21 cellular contexts compared by ENCODE assay signal in the genomic region with DNA sequence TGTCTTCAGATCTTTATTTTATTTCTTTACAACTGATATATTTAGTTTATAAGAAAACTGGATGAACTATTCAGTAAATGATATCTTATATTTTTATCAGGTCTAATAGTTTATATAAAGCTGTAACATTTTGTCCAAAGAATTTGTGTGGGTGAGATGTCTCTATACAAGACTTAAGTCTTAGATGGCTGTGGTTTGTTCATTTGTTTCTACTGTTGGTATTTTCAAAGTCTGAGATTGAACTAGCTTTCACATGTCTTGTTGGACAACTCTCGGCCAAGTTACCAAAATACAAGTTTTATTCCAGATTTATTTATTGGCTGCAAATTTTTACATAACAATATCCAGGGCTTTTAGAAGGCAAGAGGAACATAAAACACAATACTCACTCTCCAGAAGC.
DNase-seq lines count a peak whose midpoint lies in the region; ATAC-seq, FAIRE-seq and TF ChIP-seq lines count a peak whose summit lies in the region.
"Had no signal": no experiment of that assay in that cellular context is flagged by ENCODE, and none has a peak within 500 bp of the region (broad histone marks: within the 10 kb centered on the region; RNA-seq: fewer than 3 reads in every experiment).

No MANE protein-coding gene starts in this region.

- POLR2A ChIA-PET in MCF 10A (lab: Yijun Ruan, JAX), result interaction anchor here (0.6 to 2.0 kb wide), 4 partner anchors 11 to 110 kb away, joined by 3 to 9 read pairs (median 4); no protein-coding TSS in a partner anchor

- H3K36me3 ChIP-seq in mammary epithelial cell (ENCODE audit: insufficient read depth, low read length) (no peaks in the 10 kb centered on the region), RWPE2 (ENCODE audit: low read depth) (no peaks in the 10 kb centered on the region)
- H3K36me3 ChIP-seq: BLaER1 treated with 17β-estradiol and CSF1 and Interleukin-3, amounts not matched to agents 10 nM and 100 nM had no signal

- no peak overlapping the region for H3K4me2 ChIP-seq in mammary epithelial cell (ENCODE audit: insufficient read depth, low read depth, low read length)
- H3K4me2 ChIP-seq: GM23338 had no signal

- no peaks in the 10 kb centered on the region for H4K20me1 ChIP-seq in mammary epithelial cell (ENCODE audit: insufficient read depth, low read length)
- H4K20me1 ChIP-seq: BLaER1 treated with 17β-estradiol and CSF1 and Interleukin-3, amounts not matched to agents 10 nM and 100 nM had no signal

- DNase-seq in mammary epithelial cell, result no peak
- DNase-seq in MCF 10A (ENCODE audit: unreplicated experiment), result no peak
- DNase-seq in RWPE2 (ENCODE audit: low spot score), result no peak
- no peak for DNase-seq in frontal cortex (ENCODE audit: low spot score in 2 of 2)
- no peak for DNase-seq in stimulated activated CD4-positive, alpha-beta T cell treated with anti-CD3 and anti-CD28 coated beads, Interleukin-4, amount 100 ng/mL, for 1 hour
- no peak for DNase-seq in NCI-H1092 (lab: John Stamatoyannopoulos, UW)
- DNase-seq: Calu3; CD8-positive, alpha-beta T cell; DMS 273 treated with DMSO at 0.1 percent for 48 hours; DMS53; DND-41; GDM1; HCEC 1CT; HFFc6 had no signal

- CTCF ChIA-PET in mammary epithelial cell (lab: Charles Lee; ENCODE audit: low non-redundant PET) (interaction anchor here (0.7 kb wide), 1 partner anchor 58 kb away, joined by 3 read pairs; no protein-coding TSS in a partner anchor), MCF 10A (lab: Yijun Ruan, JAX) (interaction anchor here (0.6 kb wide), 1 partner anchor 260 kb away, joined by 3 read pairs; no protein-coding TSS in a partner anchor)

- no peak overlapping the region for H2AFZ ChIP-seq in mammary epithelial cell (ENCODE audit: low read depth, low read length)

- peak; percentile 52 for FAIRE-seq in frontal cortex (lab: Jason Lieb, UNC)
- FAIRE-seq: GM12892, GM18507 had no signal

- H3K4me3 ChIP-seq in mammary epithelial cell (replicated peaks in 1 of 3; ENCODE audit: insufficient read depth in 1 of 3, low read depth in 2 of 3, low read length in 3 of 3), result no peak overlapping the region
- no peak overlapping the region for H3K4me3 ChIP-seq in RWPE2 (ENCODE audit: severe bottlenecking)
- H3K4me3 ChIP-seq: BLaER1 treated with 17β-estradiol and CSF1 and Interleukin-3, amounts not matched to agents 10 nM and 100 nM; GM23338 had no signal

- H3K27ac Mint-ChIP-seq in MCF 10A (ENCODE audit: low read depth, unreplicated experiment), result no peak overlapping the region
- H3K27ac Mint-ChIP-seq: B cell; CD8-positive, alpha-beta T cell; GM23338 had no signal

- H3K79me2 ChIP-seq in mammary epithelial cell (ENCODE audit: insufficient read depth, low read length), result no peaks in the 10 kb centered on the region

- H3K27me3 ChIP-seq in mammary epithelial cell (ENCODE audit: insufficient read depth, low read length), result no peaks in the 10 kb centered on the region
- H3K27me3 ChIP-seq in RWPE2 (ENCODE audit: insufficient read depth, poor library complexity, severe bottlenecking), result no peaks in the 10 kb centered on the region
- H3K27me3 ChIP-seq: BLaER1 treated with 17β-estradiol and CSF1 and Interleukin-3, amounts not matched to agents 10 nM and 100 nM had no signal

- dilution Hi-C loops in mammary epithelial cell (cut with HindIII; ENCODE audit: low sequenced_read_pairs), result no loop called here

- no peak overlapping the region for H3K4me3 Mint-ChIP-seq in MCF 10A (ENCODE audit: unreplicated experiment)
- H3K4me3 Mint-ChIP-seq: B cell; CD8-positive, alpha-beta T cell; GM23338 had no signal

- no peaks in the 10 kb centered on the region for H3K27me3 Mint-ChIP-seq in MCF 10A (ENCODE audit: insufficient read depth, unreplicated experiment)
- H3K27me3 Mint-ChIP-seq: B cell had no signal

- no TSS peak for BruUV-seq in mammary epithelial cell (replicated peaks; lab: Mats Ljungman, UMichigan)
- no TSS peak for BruUV-seq in MCF 10A (replicated peaks; lab: Mats Ljungman, UMichigan)

- peaks cover 22% of the 10 kb centered on the region for H3K4me1 Mint-ChIP-seq in MCF 10A (ENCODE audit: insufficient read depth, unreplicated experiment)
- H3K4me1 Mint-ChIP-seq: B cell had no signal

- H3K27ac ChIP-seq in mammary epithelial cell (ENCODE audit: insufficient read depth, low read depth, low read length) (peak overlapping the region; percentile 31), RWPE2 (ENCODE audit: poor library complexity, severe bottlenecking) (peak overlapping the region; percentile 76)
- H3K27ac ChIP-seq: 22Rv1; BLaER1 treated with 17β-estradiol and CSF1 and Interleukin-3, amounts not matched to agents 10 nM and 100 nM had no signal

- H3K9ac ChIP-seq in mammary epithelial cell (ENCODE audit: insufficient read depth, low read length), result no peak overlapping the region
- H3K9ac ChIP-seq: BLaER1 treated with 17β-estradiol and CSF1 and Interleukin-3, amounts not matched to agents 10 nM and 100 nM had no signal

- H3K36me3 Mint-ChIP-seq in MCF 10A (ENCODE audit: insufficient read depth, unreplicated experiment), result peaks cover 6% of the 10 kb centered on the region
- H3K36me3 Mint-ChIP-seq: CD8-positive, alpha-beta T cell had no signal

- in situ Hi-C loops in mammary epithelial cell (cut with MboI; ENCODE audit: low sequenced_read_pairs in 2 of 2), result no loop called here

- H3K4me1 ChIP-seq in mammary epithelial cell (ENCODE audit: insufficient read depth, low read length) (peaks cover 28% of the 10 kb centered on the region), RWPE2 (ENCODE audit: insufficient read depth, poor library complexity, severe bottlenecking) (peaks cover 30% of the 10 kb centered on the region)

- ATAC-seq in RWPE2 (ENCODE audit: low read depth), result no peak
- no peak for ATAC-seq in GM21390 (IDR thresholded peaks at IDR 0.05; ENCODE audit: unreplicated experiment)
- ATAC-seq: CD8-positive, alpha-beta T cell; GM23338 had no signal

- no peaks in the 10 kb centered on the region for H3K9me3 ChIP-seq in mammary epithelial cell (replicated peaks; ENCODE audit: insufficient read depth, low read length)
- H3K9me3 ChIP-seq in RWPE2 (ENCODE audit: severe bottlenecking), result no peaks in the 10 kb centered on the region

- intact Hi-C loops in mammary epithelial cell (cut with micrococcal nuclease) (loop anchor here (10.0 kb wide), 2 partner anchors 130 to 290 kb away; partner anchors contain the start of genes NR2F1 and NR2F1-AS1), MCF 10A (cut with micrococcal nuclease) (loop anchor here (10.0 kb wide), 1 partner anchor 110 kb away; no protein-coding TSS in a partner anchor)

- TF ChIP-seq CTCF in mammary epithelial cell (conservative IDR thresholded peaks at IDR 0.05 in 1 of 2, IDR thresholded peaks at IDR 0.05 in 1 of 2; ENCODE audit: extremely low read depth in 1 of 2, insufficient read depth in 1 of 2, low read depth in 1 of 2, low read length in 2 of 2) (no peak), MCF 10A (IDR thresholded peaks at IDR 0.05; ENCODE audit: unreplicated experiment) (no peak), RWPE2 (IDR thresholded peaks at IDR 0.05; ENCODE audit: poor library complexity, severe bottlenecking) (no peak)

- WGBS in mammary epithelial cell (ENCODE audit: low coverage, missing lambda C conversion rate), result 57% methylated on average over 1 of the region's 1 CpG

- no peaks in the 10 kb centered on the region for H3K9me3 Mint-ChIP-seq in MCF 10A (ENCODE audit: unreplicated experiment)
- H3K9me3 Mint-ChIP-seq: CD8-positive, alpha-beta T cell; GM23338; HFFc6 had no signal
